Comparison of ENCODE assay signal across 20 cellular contexts in the genomic region with DNA sequence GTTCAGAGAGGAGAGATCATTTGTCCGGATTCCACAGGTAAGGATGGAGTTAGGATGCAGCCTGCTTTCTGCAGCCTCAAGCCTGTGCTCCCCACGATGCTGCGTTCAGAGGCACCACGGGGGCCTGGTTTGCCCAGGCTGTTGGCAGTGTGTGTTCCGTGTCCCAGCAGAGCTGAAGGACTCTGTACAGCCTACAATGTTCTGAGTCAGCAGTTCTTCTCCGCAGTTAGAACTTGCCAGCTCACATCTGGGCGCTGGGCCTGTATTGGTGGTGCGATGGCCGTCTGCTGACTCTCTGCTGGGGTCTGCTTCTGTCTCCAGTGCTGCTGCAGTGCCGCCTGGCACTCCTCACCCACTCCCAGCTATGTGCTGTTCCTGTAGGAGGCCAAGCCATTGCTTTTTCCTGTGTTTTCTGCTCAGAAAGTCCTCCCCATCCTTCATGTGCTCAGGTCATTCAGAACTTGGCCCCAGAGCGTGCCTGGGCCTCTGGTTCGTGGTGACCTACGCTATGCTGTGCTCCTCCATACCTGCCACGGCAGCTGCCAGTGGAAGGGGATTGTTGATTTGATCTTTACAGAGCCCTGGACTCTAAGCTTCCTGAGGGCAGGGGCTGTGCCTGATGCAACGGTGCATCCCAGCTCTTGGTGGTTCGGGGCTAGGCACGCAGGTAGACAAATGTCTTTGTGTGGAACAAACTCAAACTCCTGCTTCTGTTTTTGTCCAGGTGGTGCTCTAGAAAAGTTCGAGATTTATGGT. TPM values are rescaled to one million over a fixed set of nuclear protein-coding genes. Genes with fewer than 3 reads are reported as not detected.
DNase-seq lines count a peak whose midpoint lies in the region; ATAC-seq and TF ChIP-seq lines count a peak whose summit lies in the region.
"Had no signal": no experiment of that assay in that cellular context is flagged by ENCODE, and none has a peak within 500 bp of the region (broad histone marks: within the 10 kb centered on the region; RNA-seq: fewer than 3 reads in every experiment).

No MANE protein-coding gene starts in this region.

- H4K20me1 ChIP-seq in smooth muscle cell (ENCODE audit: low read depth) = no peaks in the 10 kb centered on the region

- H3K4me3 ChIP-seq in smooth muscle cell = no peak overlapping the region
- H3K4me3 ChIP-seq: heart right ventricle had no signal

- H3K27me3 Mint-ChIP-seq in activated CD4-positive, alpha-beta T cell treated with anti-CD3 and anti-CD28 coated beads, Interleukin-2, amount 10 ng/mL, durations not matched to agents 24 days and 14 days = no peaks in the 10 kb centered on the region
- no peaks in the 10 kb centered on the region for H3K27me3 Mint-ChIP-seq in T-helper 17 cell
- H3K27me3 Mint-ChIP-seq: central memory CD8-positive, alpha-beta T cell; effector memory CD8-positive, alpha-beta T cell; stimulated activated naive CD8-positive, alpha-beta T cell treated with anti-CD3 and anti-CD28 coated beads, Interleukin-15, amount 100 ng/mL, for 72 hours had no signal

- peaks cover 35% of the 10 kb centered on the region for H3K4me1 Mint-ChIP-seq in activated CD4-positive, alpha-beta T cell treated with anti-CD3 and anti-CD28 coated beads, Interleukin-2, amount 10 ng/mL, durations not matched to agents 24 days and 14 days
- peaks cover 20% of the 10 kb centered on the region for H3K4me1 Mint-ChIP-seq in T-helper 17 cell
- peaks cover 22% of the 10 kb centered on the region for H3K4me1 Mint-ChIP-seq in stimulated activated effector memory CD8-positive, alpha-beta T cell treated with anti-CD3 and anti-CD28 coated beads, Interleukin-12 subunit alpha, Interleukin-12 subunit beta, amount 100 ng/mL, for 72 hours

- H3K9me3 Mint-ChIP-seq in activated CD4-positive, alpha-beta T cell treated with anti-CD3 and anti-CD28 coated beads, Interleukin-2, amount 10 ng/mL, durations not matched to agents 24 days and 14 days = no peaks in the 10 kb centered on the region
- no peaks in the 10 kb centered on the region for H3K9me3 Mint-ChIP-seq in stimulated activated effector memory CD8-positive, alpha-beta T cell treated with anti-CD3 and anti-CD28 coated beads, Interleukin-12 subunit alpha, Interleukin-12 subunit beta, amount 100 ng/mL, for 72 hours
- H3K9me3 Mint-ChIP-seq: activated T-helper 1 cell treated with anti-CD3 and anti-CD28 coated beads, Interleukin-12 subunit alpha, Interleukin-12 subunit beta, Interleukin-2, Interleukin-4 antibody, amounts not matched to agents 30 ng/mL and 10 ng/mL and 1 ng/mL, durations not matched to agents 14 hours and 24 hours and 36 hours; central memory CD8-positive, alpha-beta T cell; effector memory CD8-positive, alpha-beta T cell; stimulated activated naive CD8-positive, alpha-beta T cell treated with anti-CD3 and anti-CD28 coated beads, Interleukin-15, amount 100 ng/mL, for 72 hours had no signal

- no peak overlapping the region for H2AFZ ChIP-seq in smooth muscle cell (ENCODE audit: low read depth)

- H3K27ac ChIP-seq in smooth muscle cell (ENCODE audit: low read depth) = no peak overlapping the region
- H3K27ac ChIP-seq: C4-2B, VCaP had no signal

- ATAC-seq in T-helper 17 cell (no peak), GM18498 (IDR thresholded peaks at IDR 0.05; ENCODE audit: unreplicated experiment) (no peak)
- ATAC-seq in stimulated activated effector memory CD8-positive, alpha-beta T cell treated with anti-CD3 and anti-CD28 coated beads, Interleukin-12 subunit alpha, Interleukin-12 subunit beta, amount 100 ng/mL, for 72 hours = no peak
- ATAC-seq: effector memory CD8-positive, alpha-beta T cell; stimulated activated naive CD8-positive, alpha-beta T cell treated with anti-CD3 and anti-CD28 coated beads, Interleukin-15, amount 100 ng/mL, for 72 hours had no signal

- intact Hi-C loops in activated CD4-positive, alpha-beta T cell treated with anti-CD3 and anti-CD28 coated beads, Interleukin-2, amount 10 ng/mL, durations not matched to agents 24 days and 14 days (cut with micrococcal nuclease) = no loop called here
- intact Hi-C loops in head of caudate nucleus (cut with DNase I) = no loop called here

- no peak for DNase-seq in activated CD4-positive, alpha-beta T cell treated with anti-CD3 and anti-CD28 coated beads, Interleukin-2, amount 10 ng/mL, durations not matched to agents 24 days and 14 days
- no peak for DNase-seq in activated CD4-positive, alpha-beta T cell treated with anti-CD3 and anti-CD28 coated beads, Interleukin-2, amount 50 U/mL, for 4 hours
- DNase-seq in T-helper 17 cell (no peak), head of caudate nucleus (peak in 26 of 42 donors; percentile 13 to 67 (median 40)), smooth muscle cell (lab: John Stamatoyannopoulos, UW; ENCODE audit: unreplicated experiment) (no peak), NCI-H2081 treated with DMSO at 0.1 percent for 48 hours (lab: John Stamatoyannopoulos, UW) (no peak)
- DNase-seq in stimulated activated effector memory CD8-positive, alpha-beta T cell treated with anti-CD3 and anti-CD28 coated beads, Interleukin-12 subunit alpha, Interleukin-12 subunit beta, amount 100 ng/mL, for 72 hours (ENCODE audit: low spot score in 2 of 2) = no peak
- DNase-seq: effector memory CD8-positive, alpha-beta T cell; GF-D8; GOT3; heart right ventricle; NCI-H1105; NCI-H526; Right ventricle myocardium superior; stimulated activated naive CD8-positive, alpha-beta T cell treated with anti-CD3 and anti-CD28 coated beads, Interleukin-15, amount 100 ng/mL, for 72 hours had no signal

- H3K36me3 Mint-ChIP-seq in activated CD4-positive, alpha-beta T cell treated with anti-CD3 and anti-CD28 coated beads, Interleukin-2, amount 10 ng/mL, durations not matched to agents 24 days and 14 days (ENCODE audit: low read depth) = peaks cover 59% of the 10 kb centered on the region
- H3K36me3 Mint-ChIP-seq in T-helper 17 cell (ENCODE audit: low read depth) = peaks cover 10% of the 10 kb centered on the region
- H3K36me3 Mint-ChIP-seq in stimulated activated effector memory CD8-positive, alpha-beta T cell treated with anti-CD3 and anti-CD28 coated beads, Interleukin-12 subunit alpha, Interleukin-12 subunit beta, amount 100 ng/mL, for 72 hours = peaks cover 98% of the 10 kb centered on the region

- H3K9me3 ChIP-seq in T-helper 17 cell (ENCODE audit: control insufficient read depth, low read length, poor library complexity, severe bottlenecking) (no peaks in the 10 kb centered on the region), smooth muscle cell (replicated peaks; ENCODE audit: low read depth) (no peaks in the 10 kb centered on the region)
- H3K9me3 ChIP-seq: heart right ventricle had no signal

- WGBS in smooth muscle cell (ENCODE audit: low lambda C conversion rate) = 97% methylated on average over 18 of the region's 18 CpGs

- no peaks in the 10 kb centered on the region for H3K4me1 ChIP-seq in smooth muscle cell (ENCODE audit: low read depth)
- H3K4me1 ChIP-seq: heart right ventricle had no signal

- peak overlapping the region; percentile 18 for H3K4me3 Mint-ChIP-seq in activated CD4-positive, alpha-beta T cell treated with anti-CD3 and anti-CD28 coated beads, Interleukin-2, amount 10 ng/mL, durations not matched to agents 24 days and 14 days
- H3K4me3 Mint-ChIP-seq in T-helper 17 cell = no peak overlapping the region
- no peak overlapping the region for H3K4me3 Mint-ChIP-seq in stimulated activated effector memory CD8-positive, alpha-beta T cell treated with anti-CD3 and anti-CD28 coated beads, Interleukin-12 subunit alpha, Interleukin-12 subunit beta, amount 100 ng/mL, for 72 hours
- H3K4me3 Mint-ChIP-seq: activated T-helper 1 cell treated with anti-CD3 and anti-CD28 coated beads, Interleukin-12 subunit alpha, Interleukin-12 subunit beta, Interleukin-2, Interleukin-4 antibody, amounts not matched to agents 30 ng/mL and 10 ng/mL and 1 ng/mL, durations not matched to agents 14 hours and 24 hours and 36 hours; central memory CD8-positive, alpha-beta T cell; effector memory CD8-positive, alpha-beta T cell; stimulated activated naive CD8-positive, alpha-beta T cell treated with anti-CD3 and anti-CD28 coated beads, Interleukin-15, amount 100 ng/mL, for 72 hours had no signal

- peaks cover 14% of the 10 kb centered on the region for H3K36me3 ChIP-seq in smooth muscle cell (ENCODE audit: low read depth)

- H3F3A ChIP-seq in smooth muscle cell (ENCODE audit: low read depth) = peaks cover 3% of the 10 kb centered on the region

- peak overlapping the region; percentile 91 for H3K27ac Mint-ChIP-seq in activated CD4-positive, alpha-beta T cell treated with anti-CD3 and anti-CD28 coated beads, Interleukin-2, amount 10 ng/mL, durations not matched to agents 24 days and 14 days
- peak overlapping the region; percentile 87 for H3K27ac Mint-ChIP-seq in T-helper 17 cell
- H3K27ac Mint-ChIP-seq in stimulated activated effector memory CD8-positive, alpha-beta T cell treated with anti-CD3 and anti-CD28 coated beads, Interleukin-12 subunit alpha, Interleukin-12 subunit beta, amount 100 ng/mL, for 72 hours = peak overlapping the region; percentile 74

- no peak overlapping the region for H3K4me2 ChIP-seq in smooth muscle cell

- H3K79me2 ChIP-seq in smooth muscle cell (ENCODE audit: low read depth) = peaks cover 4% of the 10 kb centered on the region

- no peak for TF ChIP-seq CTCF in smooth muscle cell (IDR thresholded peaks at IDR 0.05; ENCODE audit: borderline replicate concordance, insufficient read depth, poor library complexity, severe bottlenecking)

- no peaks in the 10 kb centered on the region for H3K27me3 ChIP-seq in smooth muscle cell (ENCODE audit: low read depth)
- H3K27me3 ChIP-seq: heart right ventricle had no signal

- H3K9ac ChIP-seq in smooth muscle cell (ENCODE audit: low read depth) = no peak overlapping the region

RNA-seq across cellular contexts. Expression of a gene that starts 42.6 kb away (rescaled TPM):
- total RNA-seq in activated CD4-positive, alpha-beta T cell treated with anti-CD3 and anti-CD28 coated beads, Interleukin-2, amount 10 ng/mL, durations not matched to agents 24 days and 14 days = 12.9 and 13.3 TPM in 2 replicates
- 10 to 100 TPM; 31.8 to 40.9 TPM for total RNA-seq in T-helper 17 cell
- total RNA-seq in smooth muscle cell = 6.3 and 9.2 TPM in 2 replicates
- polyA plus RNA-seq in smooth muscle cell = 9.1 and 9.9 TPM in 2 replicates

Comparison
In these comparisons a context has a peak if more than half of its experiments do, and no peak if none do; other contexts are left out.
1. DNase-seq: peak in head of caudate nucleus (26 of 42); none in activated CD4-positive, alpha-beta T cell treated with anti-CD3 and anti-CD28 coated beads, Interleukin-2, amount 10 ng/mL, durations not matched to agents 24 days and 14 days (single experiment), activated CD4-positive, alpha-beta T cell treated with anti-CD3 and anti-CD28 coated beads, Interleukin-2, amount 50 U/mL, for 4 hours (0 of 2), T-helper 17 cell (0 of 3), stimulated activated effector memory CD8-positive, alpha-beta T cell treated with anti-CD3 and anti-CD28 coated beads, Interleukin-12 subunit alpha, Interleukin-12 subunit beta, amount 100 ng/mL, for 72 hours (0 of 2), smooth muscle cell (single experiment) and NCI-H2081 treated with DMSO at 0.1 percent for 48 hours (single experiment).
2. Peak in every context shown above with its lines, with median percentiles within 50 percentile points of each other: H3K27ac Mint-ChIP-seq.